27 cellular contexts compared by ENCODE assay signal in the genomic region with DNA sequence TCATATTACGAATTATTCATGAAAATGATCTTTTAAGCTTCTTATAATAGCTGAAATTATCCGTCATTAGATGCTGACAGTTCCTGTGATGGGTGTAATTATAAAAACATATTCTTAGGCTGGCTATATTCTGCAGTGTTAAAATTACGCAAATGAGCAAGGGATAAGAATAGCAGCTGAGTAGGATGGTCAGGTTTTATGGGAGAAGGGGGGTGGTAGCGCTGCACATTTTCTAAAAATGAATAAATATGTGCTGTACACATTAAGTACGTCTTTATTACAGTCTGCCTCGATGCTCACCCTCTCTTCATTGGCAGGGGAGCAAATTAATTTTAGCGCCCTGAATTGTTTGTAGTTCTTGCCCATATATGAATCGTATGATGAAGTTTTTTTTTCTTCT.
"Had no signal": no experiment of that assay in that cellular context is flagged by ENCODE, and none has a peak within 500 bp of the region (broad histone marks: within the 10 kb centered on the region; RNA-seq: fewer than 3 reads in every experiment).

No MANE protein-coding gene starts in this region.

- H3K4me1 ChIP-seq: ascending aorta had no signal

- H3K4me3 ChIP-seq: ascending aorta, coronary artery had no signal

- H3K36me3 ChIP-seq: ascending aorta, brain microvascular endothelial cell, WERI-Rb-1 had no signal

- H3K27me3 Mint-ChIP-seq: activated B cell treated with CpG ODN at 0.5 μM for 24 hours; activated CD8-positive, alpha-beta T cell treated with anti-CD3 and anti-CD28 coated beads for 36 hours; activated naive CD4-positive, alpha-beta T cell treated with anti-CD3 and anti-CD28 coated beads, Interleukin-2, amount 50 U/mL, for 24 hours; activated naive CD8-positive, alpha-beta T cell treated with anti-CD3 and anti-CD28 coated beads for 36 hours; activated T-helper 17 cell treated with anti-CD3 and anti-CD28 coated beads, Interleukin-2, amount 50 U/mL, for 72 hours; central memory CD8-positive, alpha-beta T cell; dendritic cell treated with granulocyte-macrophage colony-stimulating factor and Interleukin-4, amounts not matched to agents 40 ng/mL and 50 ng/mL, for 4 days; T-cell had no signal

- H3K4me3 Mint-ChIP-seq: activated B cell treated with CpG ODN at 0.5 μM for 24 hours; activated CD8-positive, alpha-beta T cell treated with anti-CD3 and anti-CD28 coated beads for 36 hours; activated naive CD4-positive, alpha-beta T cell treated with anti-CD3 and anti-CD28 coated beads for 36 hours; activated naive CD4-positive, alpha-beta T cell treated with anti-CD3 and anti-CD28 coated beads, Interleukin-2, amount 50 U/mL, for 24 hours; activated naive CD8-positive, alpha-beta T cell treated with anti-CD3 and anti-CD28 coated beads for 36 hours; activated T-cell treated with anti-CD3 and anti-CD28 coated beads, Interleukin-2, amount 50 U/mL, for 4 hours; activated T-helper 17 cell treated with anti-CD3 and anti-CD28 coated beads, Interleukin-2, amount 50 U/mL, for 72 hours; central memory CD8-positive, alpha-beta T cell; dendritic cell treated with granulocyte-macrophage colony-stimulating factor and Interleukin-4, amounts not matched to agents 40 ng/mL and 50 ng/mL, for 4 days; endodermal cell; T-cell; T-helper 1 cell treated with Interleukin-12 subunit alpha and Interleukin-12 subunit beta and Interleukin-4 antibody, amounts not matched to agents 30 μg/mL and 1 μg/mL, for 36 hours had no signal

- ATAC-seq: activated CD4-positive, CD25-positive, alpha-beta regulatory T cell treated with anti-CD3 and anti-CD28 coated beads, Interleukin-2, amount 50 U/mL, for 24 hours; activated CD8-positive, alpha-beta T cell treated with anti-CD3 and anti-CD28 coated beads for 36 hours; activated T-cell treated with anti-CD3 and anti-CD28 coated beads, Interleukin-2, amount 50 U/mL, for 4 hours; activated T-helper 17 cell treated with anti-CD3 and anti-CD28 coated beads, Interleukin-2, amount 50 U/mL, for 72 hours; esophagus mucosa; T-cell had no signal

- H3K9me3 ChIP-seq: ascending aorta had no signal

- H3K27ac Mint-ChIP-seq: activated B cell treated with CpG ODN at 0.5 μM for 24 hours; activated CD8-positive, alpha-beta T cell treated with anti-CD3 and anti-CD28 coated beads for 36 hours; activated naive CD4-positive, alpha-beta T cell treated with anti-CD3 and anti-CD28 coated beads for 36 hours; activated naive CD4-positive, alpha-beta T cell treated with anti-CD3 and anti-CD28 coated beads, Interleukin-2, amount 50 U/mL, for 24 hours; activated naive CD8-positive, alpha-beta T cell treated with anti-CD3 and anti-CD28 coated beads for 36 hours; activated T-helper 17 cell treated with anti-CD3 and anti-CD28 coated beads, Interleukin-2, amount 50 U/mL, for 72 hours; dendritic cell treated with granulocyte-macrophage colony-stimulating factor and Interleukin-4, amounts not matched to agents 40 ng/mL and 50 ng/mL, for 4 days; endodermal cell; T-cell; T-helper 1 cell treated with Interleukin-12 subunit alpha and Interleukin-12 subunit beta and Interleukin-4 antibody, amounts not matched to agents 30 μg/mL and 1 μg/mL, for 36 hours had no signal

- H3K27ac ChIP-seq: ascending aorta, brain microvascular endothelial cell, coronary artery, WERI-Rb-1 had no signal

- H3K9me3 Mint-ChIP-seq: activated naive CD4-positive, alpha-beta T cell treated with anti-CD3 and anti-CD28 coated beads, Interleukin-2, amount 50 U/mL, for 24 hours; activated T-cell treated with anti-CD3 and anti-CD28 coated beads, Interleukin-2, amount 50 U/mL, for 4 hours; activated T-helper 17 cell treated with anti-CD3 and anti-CD28 coated beads, Interleukin-2, amount 50 U/mL, for 72 hours; central memory CD8-positive, alpha-beta T cell; dendritic cell treated with granulocyte-macrophage colony-stimulating factor and Interleukin-4, amounts not matched to agents 40 ng/mL and 50 ng/mL, for 4 days; T-helper 1 cell treated with Interleukin-12 subunit alpha and Interleukin-12 subunit beta and Interleukin-4 antibody, amounts not matched to agents 30 μg/mL and 1 μg/mL, for 36 hours had no signal

- DNase-seq: activated B cell treated with CpG ODN at 0.5 μM for 24 hours; activated CD4-positive, alpha-beta T cell treated with anti-CD3 and anti-CD28 coated beads for 48 hours; activated CD4-positive, alpha-beta T cell treated with anti-CD3 and anti-CD28 coated beads, Interleukin-2, amount 50 U/mL, for 1 hour; activated CD4-positive, alpha-beta T cell treated with anti-CD3 and anti-CD28 coated beads, Interleukin-2, amount 50 U/mL, for 48 hours; activated CD8-positive, alpha-beta memory T cell treated with anti-CD3 and anti-CD28 coated beads for 24 hours; activated CD8-positive, alpha-beta T cell treated with anti-CD3 and anti-CD28 coated beads for 36 hours; activated effector memory CD4-positive, alpha-beta T cell treated with anti-CD3 and anti-CD28 coated beads, Interleukin-2, amount 50 U/mL, for 16 hours; activated naive CD4-positive, alpha-beta T cell treated with anti-CD3 and anti-CD28 coated beads for 36 hours; activated naive CD8-positive, alpha-beta T cell treated with anti-CD3 and anti-CD28 coated beads for 36 hours; activated T-cell treated with anti-CD3 and anti-CD28 coated beads, Interleukin-2, amount 50 U/mL, for 4 hours; brain microvascular endothelial cell; dorsolateral prefrontal cortex; effector memory CD4-positive, alpha-beta T cell; endodermal cell; foreskin fibroblast; T-cell; T-helper 9 cell; WERI-Rb-1 had no signal

- H3K27me3 ChIP-seq: ascending aorta, brain microvascular endothelial cell, dorsolateral prefrontal cortex had no signal
